In genomic region chrX:69552512-69552911, GRCh38 we compare ENCODE assay signal across 1 cellular context.
TF ChIP-seq lines count a peak whose summit lies in the region.

No MANE protein-coding gene starts in this region.

TF ChIP-seq in HepG2, 621 proteins besides CTCF, POLR2A, EP300 and RAD21 (continued from another document):
- TF ChIP-seq NFAT5 (CRISPR knock-in tag; IDR thresholded peaks at IDR 0.05) (no peak), ATF6 (CRISPR knock-in tag; conservative IDR thresholded peaks at IDR 0.05) (no peak)
TF ChIP-seq in HepG2: peak in this region for 3.
